Comparison of ENCODE assay signal across 8 cellular contexts in genomic region chr9:122347348-122348287, GRCh38. TPM values are rescaled to one million over a fixed set of nuclear protein-coding genes. Genes with fewer than 3 reads are reported as not detected.
DNase-seq lines count a peak whose midpoint lies in the region; ATAC-seq and TF ChIP-seq lines count a peak whose summit lies in the region.

No MANE protein-coding gene starts in this region.

- H3K4me3 Mint-ChIP-seq in CD14-positive monocyte, result peak overlapping the region; percentile 82 to 92

- peaks cover 16% of the 10 kb centered on the region for H3K4me1 Mint-ChIP-seq in CD14-positive monocyte

- intact Hi-C loops in CD14-positive monocyte (cut with micrococcal nuclease), result loop anchor here in 1 of 2 donors (2.0 kb wide), 1 partner anchor 247 kb away; no protein-coding TSS in a partner anchor
- intact Hi-C loops in testis (cut with DNase I; ENCODE audit: low total_unique reads), result no loop called here

- no peak overlapping the region for H3K27ac ChIP-seq in testis

- no peak for TF ChIP-seq CTCF in CD14-positive monocyte (IDR thresholded peaks at IDR 0.05)
- no peak for TF ChIP-seq CTCF in astrocyte of the spinal cord (IDR thresholded peaks at IDR 0.05; ENCODE audit: low read depth, low read length)
- TF ChIP-seq CTCF in testis (IDR thresholded peaks at IDR 0.05), result no peak

- peaks cover 4% of the 10 kb centered on the region for H3K4me1 ChIP-seq in testis

- peak overlapping the region; percentile 42 for H3K4me3 ChIP-seq in MG63
- H3K4me3 ChIP-seq in astrocyte of the spinal cord (ENCODE audit: low read depth, low read length), result peak overlapping the region; percentile 47
- peak overlapping the region; percentile 53 to 59 for H3K4me3 ChIP-seq in testis

- H3K9me3 Mint-ChIP-seq in CD14-positive monocyte, result peaks cover under 1 to 2% (median 2%) of the 10 kb centered on the region in 7 donors

- H3K36me3 ChIP-seq in MG63, result no peaks in the 10 kb centered on the region
- H3K36me3 ChIP-seq in testis (ENCODE audit: low read depth, missing control alignments), result no peaks in the 10 kb centered on the region

- in situ Hi-C loops in astrocyte of the spinal cord (cut with HindIII; ENCODE audit: low sequenced_read_pairs), result no loop called here

- TF ChIP-seq POLR2A in testis (IDR thresholded peaks at IDR 0.05), result no peak

- 19 to 29% methylated on average over 15 to 16 of the region's 16 CpGs for WGBS in testis, 2 donors

- no peaks in the 10 kb centered on the region for H3K27me3 ChIP-seq in MG63
- no peaks in the 10 kb centered on the region for H3K27me3 ChIP-seq in testis

- no peaks in the 10 kb centered on the region for H3K9me3 ChIP-seq in MG63
- no peaks in the 10 kb centered on the region for H3K9me3 ChIP-seq in testis

- peak overlapping the region in 1 of 7 donors; percentile 3 for H3K27ac Mint-ChIP-seq in CD14-positive monocyte

- peaks cover 32 to 45% (median 38%) of the 10 kb centered on the region in 3 donors for H3K27me3 Mint-ChIP-seq in CD14-positive monocyte (ENCODE audit: low read depth in 3 of 3)

- DNase-seq in CD14-positive monocyte (ENCODE audit: low spot score) (no peak), MG63 (peak; percentile 28), astrocyte of the spinal cord (ENCODE audit: low read depth, low spot score) (no peak), kidney tubule cell (ENCODE audit: low spot score) (peak; percentile 33), testis (no peak), iPS-NIHi11 (ENCODE audit: low spot score) (no peak)

- ATAC-seq in GM18861 (IDR thresholded peaks at IDR 0.05; ENCODE audit: unreplicated experiment) (no peak), HG03520 (IDR thresholded peaks at IDR 0.05; ENCODE audit: unreplicated experiment) (no peak)

- peaks cover 3 to 4% of the 10 kb centered on the region in 2 donors for H3K36me3 Mint-ChIP-seq in CD14-positive monocyte

RNA-seq across cellular contexts. Expression of gene PTGS1, which starts 23.2 kb away (rescaled TPM):
- polyA plus RNA-seq in CD14-positive monocyte, result 10 to 100 TPM; 17.9 to 20.5 TPM
- total RNA-seq in MG63 (2014; rRNA removed; shearing (Covaris generic); ENCODE audit: low replicate concordance), result not detected in 2 replicates
- 1 to 10 TPM in 1 of 2 donors, under 1 TPM in 1; 0.93 to 1.1 TPM for total RNA-seq in testis
- 10.1 TPM for polyA plus RNA-seq in testis (ENCODE audit: insufficient read depth, low read depth, low replicate concordance)

Comparison
In these comparisons a context has a peak if more than half of its experiments do, and no peak if none do; other contexts are left out.
1. DNase-seq: peak in MG63 (single experiment) and kidney tubule cell (single experiment); none in CD14-positive monocyte (single experiment), astrocyte of the spinal cord (single experiment), testis (single experiment) and iPS-NIHi11 (single experiment).
2. Peak in every context shown above with its lines, with median percentiles within 50 percentile points of each other: H3K4me3 ChIP-seq.